1 cellular context compared by ENCODE assay signal in genomic region chr7:156985101-156985967, GRCh38.
A peak's percentile ranks its signal among the peaks of the same experiment; 100 is the strongest.
TF ChIP-seq lines count a peak whose summit lies in the region.

No MANE protein-coding gene starts in this region.

TF ChIP-seq in K562, 482 proteins besides CTCF, POLR2A, EP300 and RAD21:
- TF ChIP-seq BRCA1 (IDR thresholded peaks at IDR 0.05) (no peak), BRCA1 (CRISPR knock-in tag; IDR thresholded peaks at IDR 0.05) (no peak), ZZZ3 (IDR thresholded peaks at IDR 0.05) (no peak), ELF1 (tag; IDR thresholded peaks at IDR 0.05) (no peak), SMARCE1 (IDR thresholded peaks at IDR 0.05) (no peak), ATF2 (CRISPR knock-in tag; IDR thresholded peaks at IDR 0.05) (0 out of 2 replicates have a peak, but pooled peaks have one; percentile 19), POLR2G (IDR thresholded peaks at IDR 0.05; ENCODE audit: low read depth, low read length) (0 out of 2 replicates have a peak, but pooled peaks have one; percentile 41)
